In genomic region chr6:51570168-51570921, GRCh38 we compare ENCODE assay signal across 21 cellular contexts.
A peak's percentile ranks its signal among the peaks of the same experiment; 100 is the strongest.
DNase-seq lines count a peak whose midpoint lies in the region; ATAC-seq and TF ChIP-seq lines count a peak whose summit lies in the region.
"Had no signal": no experiment of that assay in that cellular context is flagged by ENCODE, and none has a peak within 500 bp of the region (broad histone marks: within the 10 kb centered on the region; RNA-seq: fewer than 3 reads in every experiment).

No MANE protein-coding gene starts in this region.

- H3K27ac ChIP-seq in breast epithelium (no peak overlapping the region), PC-3 (ENCODE audit: low read length) (no peak overlapping the region), foreskin keratinocyte (no peak overlapping the region), gastrocnemius medialis (no peak overlapping the region)
- H3K27ac ChIP-seq in CD4-positive, alpha-beta T cell (ENCODE audit: low read depth, low read length) = no peak overlapping the region
- H3K27ac ChIP-seq: A549, Peyer's patch, SJCRH30 had no signal

- no peaks in the 10 kb centered on the region for H3K9me3 Mint-ChIP-seq in MCF 10A (ENCODE audit: unreplicated experiment)
- peaks cover 3% of the 10 kb centered on the region for H3K9me3 Mint-ChIP-seq in CD4-positive, alpha-beta T cell
- H3K9me3 Mint-ChIP-seq: GM23338 had no signal

- H3K4me1 ChIP-seq in breast epithelium = no peaks in the 10 kb centered on the region
- H3K4me1 ChIP-seq in PC-3 (ENCODE audit: insufficient read depth, low read length) = peaks cover 28% of the 10 kb centered on the region
- no peaks in the 10 kb centered on the region for H3K4me1 ChIP-seq in foreskin keratinocyte
- no peaks in the 10 kb centered on the region for H3K4me1 ChIP-seq in gastrocnemius medialis
- H3K4me1 ChIP-seq: A549, HAP-1, Peyer's patch, SJCRH30 had no signal

- BruUV-seq in MCF 10A (replicated peaks; lab: Mats Ljungman, UMichigan) (no TSS peak), PC-3 (replicated peaks; lab: Mats Ljungman, UMichigan) (no TSS peak)

- CTCF ChIA-PET in MCF 10A (lab: Yijun Ruan, JAX) = interaction anchor here (0.6 to 1.4 kb wide), 13 partner anchors 10 to 396 kb away, joined by 3 to 8 read pairs (median 3); no protein-coding TSS in a partner anchor
- CTCF ChIA-PET in PC-3 (lab: Charles Lee) = interaction anchor here (0.6 kb wide), 1 partner anchor 1436 kb away, joined by 3 read pairs; no protein-coding TSS in a partner anchor
- CTCF ChIA-PET in CD4-positive, alpha-beta T cell (lab: Charles Lee) = no interaction called here

- peak; percentile 21 for DNase-seq in MCF 10A (ENCODE audit: unreplicated experiment)
- no peak for DNase-seq in breast epithelium (ENCODE audit: low spot score in 2 of 2)
- peak; percentile 72 for DNase-seq in PC-3
- DNase-seq in foreskin keratinocyte = peak; percentile 19 to 45
- no peak for DNase-seq in gastrocnemius medialis
- DNase-seq in activated naive CD4-positive, alpha-beta T cell (lab: John Stamatoyannopoulos, UW) = no peak
- no peak for DNase-seq in CD4-positive, alpha-beta T cell
- DNase-seq: DMS 273 treated with DMSO at 0.1 percent for 48 hours, GDM1, NCI-H1092 treated with DMSO at 0.1 percent for 48 hours, NCI-H187, NCI-H510A, NCI-H774, Peyer's patch had no signal

- no peaks in the 10 kb centered on the region for H3F3A ChIP-seq in PC-3 (ENCODE audit: low read length, unreplicated experiment)

- H3K27me3 ChIP-seq in breast epithelium = no peaks in the 10 kb centered on the region
- H3K27me3 ChIP-seq in PC-3 (ENCODE audit: low read length) = no peaks in the 10 kb centered on the region
- no peaks in the 10 kb centered on the region for H3K27me3 ChIP-seq in foreskin keratinocyte
- H3K27me3 ChIP-seq in gastrocnemius medialis = no peaks in the 10 kb centered on the region
- H3K27me3 ChIP-seq in CD4-positive, alpha-beta T cell (ENCODE audit: control insufficient read depth, insufficient read depth, low read length) = no peaks in the 10 kb centered on the region
- H3K27me3 ChIP-seq: Peyer's patch, SJCRH30 had no signal

- in situ Hi-C loops in gastrocnemius medialis (cut with MboI; ENCODE audit: low sequenced_read_pairs in 4 of 4) = no loop called here

- H3K9ac ChIP-seq in PC-3 (ENCODE audit: low read length) = no peak overlapping the region

- H3K9me2 ChIP-seq in PC-3 (replicated peaks; ENCODE audit: low read length) = no peaks in the 10 kb centered on the region

- H2AFZ ChIP-seq in PC-3 (ENCODE audit: low read length) = no peak overlapping the region
- H2AFZ ChIP-seq: GM23338 had no signal

- TF ChIP-seq POLR2A in breast epithelium (IDR thresholded peaks at IDR 0.05) = no peak
- TF ChIP-seq POLR2A in gastrocnemius medialis (IDR thresholded peaks at IDR 0.05) = no peak

- no peak for ATAC-seq in PC-3
- peak; percentile 72 for ATAC-seq in foreskin keratinocyte
- ATAC-seq in gastrocnemius medialis = no peak
- no peak for ATAC-seq in CD4-positive, alpha-beta T cell (ENCODE audit: poor library complexity)
- ATAC-seq: A549, K562 had no signal

- H3K27me3 Mint-ChIP-seq in MCF 10A (ENCODE audit: insufficient read depth, unreplicated experiment) = no peaks in the 10 kb centered on the region
- H3K27me3 Mint-ChIP-seq in CD4-positive, alpha-beta T cell = no peaks in the 10 kb centered on the region
- H3K27me3 Mint-ChIP-seq: B cell had no signal

- no peaks in the 10 kb centered on the region for H3K79me2 ChIP-seq in PC-3 (ENCODE audit: low read length)

- TF ChIP-seq CTCF in MCF 10A (IDR thresholded peaks at IDR 0.05; ENCODE audit: unreplicated experiment) = no peak
- no peak for TF ChIP-seq CTCF in breast epithelium (IDR thresholded peaks at IDR 0.05)
- TF ChIP-seq CTCF in PC-3 (conservative IDR thresholded peaks at IDR 0.05; ENCODE audit: low read depth, low read length) = no peak
- no peak for TF ChIP-seq CTCF in foreskin keratinocyte (conservative IDR thresholded peaks at IDR 0.05)
- TF ChIP-seq CTCF in gastrocnemius medialis (IDR thresholded peaks at IDR 0.05 in 4 of 5, conservative IDR thresholded peaks at IDR 0.05 in 1 of 5) = no peak
- TF ChIP-seq CTCF in CD4-positive, alpha-beta T cell (IDR thresholded peaks at IDR 0.05) = no peak

- peaks cover 6% of the 10 kb centered on the region for H3K36me3 Mint-ChIP-seq in MCF 10A (ENCODE audit: insufficient read depth, unreplicated experiment)
- H3K36me3 Mint-ChIP-seq in CD4-positive, alpha-beta T cell (ENCODE audit: low read depth) = no peaks in the 10 kb centered on the region
- H3K36me3 Mint-ChIP-seq: CD14-positive monocyte had no signal

- no peak overlapping the region for H3K4me3 ChIP-seq in breast epithelium
- no peak overlapping the region for H3K4me3 ChIP-seq in PC-3 (ENCODE audit: low read length)
- no peak overlapping the region for H3K4me3 ChIP-seq in gastrocnemius medialis
- H3K4me3 ChIP-seq: A549, GM23338, HAP-1, K562, Peyer's patch, SJCRH30 had no signal

- H3K4me1 Mint-ChIP-seq in MCF 10A (ENCODE audit: insufficient read depth, unreplicated experiment) = peaks cover 13% of the 10 kb centered on the region
- no peaks in the 10 kb centered on the region for H3K4me1 Mint-ChIP-seq in CD4-positive, alpha-beta T cell (ENCODE audit: low read depth)
- H3K4me1 Mint-ChIP-seq: B cell, CD14-positive monocyte had no signal

- intact Hi-C loops in MCF 10A (cut with micrococcal nuclease) (no loop called here), breast epithelium (cut with DNase I; ENCODE audit: low total_unique reads) (no loop called here), PC-3 (cut with micrococcal nuclease) (no loop called here), gastrocnemius medialis (cut with DNase I; ENCODE audit: low total_unique reads) (no loop called here)
- intact Hi-C loops in CD4-positive, alpha-beta T cell (cut with DNase I, micrococcal nuclease) = no loop called here

- POLR2A ChIA-PET in MCF 10A (lab: Yijun Ruan, JAX) = interaction anchor here (0.6 kb wide), 1 partner anchor 88 kb away, joined by 3 read pairs; no protein-coding TSS in a partner anchor
- POLR2A ChIA-PET in PC-3 (lab: Charles Lee; ENCODE audit: unreplicated experiment) = no interaction called here
- POLR2A ChIA-PET in CD4-positive, alpha-beta T cell (lab: Charles Lee) = no interaction called here

- H3K27ac Mint-ChIP-seq in MCF 10A (ENCODE audit: low read depth, unreplicated experiment) = no peak overlapping the region
- H3K27ac Mint-ChIP-seq in CD4-positive, alpha-beta T cell = no peak overlapping the region
- H3K27ac Mint-ChIP-seq: B cell, CD14-positive monocyte, GM23338 had no signal

- no peaks in the 10 kb centered on the region for H4K20me1 ChIP-seq in PC-3 (ENCODE audit: low read length)

- no peak overlapping the region for H3K4me3 Mint-ChIP-seq in MCF 10A (ENCODE audit: unreplicated experiment)
- H3K4me3 Mint-ChIP-seq in CD4-positive, alpha-beta T cell = no peak overlapping the region
- H3K4me3 Mint-ChIP-seq: B cell, CD14-positive monocyte, GM23338 had no signal

- H3K4me2 ChIP-seq in PC-3 (ENCODE audit: low read length) = peak overlapping the region; percentile 32; the same call in 1 of the 2 replicates
- H3K4me2 ChIP-seq: A549, GM23338 had no signal

- no peaks in the 10 kb centered on the region for H3K36me3 ChIP-seq in breast epithelium
- no peaks in the 10 kb centered on the region for H3K36me3 ChIP-seq in PC-3 (ENCODE audit: low read depth, low read length)
- no peaks in the 10 kb centered on the region for H3K36me3 ChIP-seq in gastrocnemius medialis
- H3K36me3 ChIP-seq: HAP-1, Peyer's patch, SJCRH30 had no signal

- H3K9me3 ChIP-seq in breast epithelium (peaks cover 0 to 11% of the 10 kb centered on the region in 2 donors), PC-3 (ENCODE audit: low read length) (no peaks in the 10 kb centered on the region), gastrocnemius medialis (no peaks in the 10 kb centered on the region)
- H3K9me3 ChIP-seq in CD4-positive, alpha-beta T cell (ENCODE audit: control insufficient read depth, low read length) = no peaks in the 10 kb centered on the region
- H3K9me3 ChIP-seq: A549, HAP-1, Peyer's patch, SJCRH30 had no signal

Comparison
In these comparisons a context has a peak if more than half of its experiments do, and no peak if none do; other contexts are left out.
1. DNase-seq: peak in MCF 10A (single experiment), PC-3 (single experiment) and foreskin keratinocyte (2 of 2); none in breast epithelium (0 of 2), gastrocnemius medialis (0 of 2), activated naive CD4-positive, alpha-beta T cell (0 of 4) and CD4-positive, alpha-beta T cell (0 of 10).